ENCODE assay signal across 8 cellular contexts in genomic region chr5:115625579-115626443, GRCh38. TPM values are rescaled to one million over a fixed set of nuclear protein-coding genes. Genes with fewer than 3 reads are reported as not detected.
A peak's percentile ranks its signal among the peaks of the same experiment; 100 is the strongest.
DNase-seq lines count a peak whose midpoint lies in the region; ATAC-seq and TF ChIP-seq lines count a peak whose summit lies in the region.

Gene TMED7 (minus strand): TSS chr5:115626036. CDS start chr5:115625792, 244 bp downstream.

- in situ Hi-C loops in Panc1 (cut with HindIII; ENCODE audit: low pct_unique_long_range_greater_than_20kb, low sequenced_read_pairs): no loop called here

- ATAC-seq in GM21723 (IDR thresholded peaks at IDR 0.05; ENCODE audit: unreplicated experiment) (peak; percentile 91), Panc1 (peak; percentile 99), esophagus mucosa (peak; percentile 100)
- ATAC-seq in activated T-cell treated with anti-CD3 and anti-CD28 coated beads, Interleukin-2, amount 50 U/mL, for 4 hours: peak; percentile 95 to 96

- CTCF ChIA-PET in Panc1 (lab: Charles Lee): no interaction called here

- H3K27ac ChIP-seq in Panc1 (ENCODE audit: low read length): peak within 1 kb of the TSS; percentile 93
- peak within 1 kb of the TSS; percentile 96 for H3K27ac ChIP-seq in muscle layer of colon (ENCODE audit: low read depth, low read length)

- H3K9ac ChIP-seq in muscle layer of colon (ENCODE audit: low read length): peak within 1 kb of the TSS; percentile 87

- H3K4me3 Mint-ChIP-seq in activated T-cell treated with anti-CD3 and anti-CD28 coated beads, Interleukin-2, amount 50 U/mL, for 4 hours: no peak within 1 kb of the TSS

- intact Hi-C loops in Panc1 (cut with micrococcal nuclease; ENCODE audit: unreplicated experiment): no loop called here

- POLR2A ChIA-PET in Panc1 (lab: Charles Lee): no interaction called here

- no TSS peak for BruUV-seq in Panc1 (replicated peaks; lab: Mats Ljungman, UMichigan)

- peaks cover 17% of the 10 kb centered on the region for H3K4me1 ChIP-seq in Panc1 (ENCODE audit: control insufficient read depth, insufficient read depth, low read length)
- H3K4me1 ChIP-seq in muscle layer of colon (ENCODE audit: insufficient read depth, low read length): peaks cover 36% of the 10 kb centered on the region

- no peaks in the 10 kb centered on the region for H3K9me3 Mint-ChIP-seq in activated T-cell treated with anti-CD3 and anti-CD28 coated beads, Interleukin-2, amount 50 U/mL, for 4 hours

- H3K9me3 ChIP-seq in Panc1 (ENCODE audit: control insufficient read depth, insufficient read depth, low read depth, low read length) (no peaks in the 10 kb centered on the region), muscle layer of colon (ENCODE audit: low read length) (no peaks in the 10 kb centered on the region)

- peak; percentile 99 for DNase-seq in DMS53 (lab: John Stamatoyannopoulos, UW)
- DNase-seq in KG1 (lab: John Stamatoyannopoulos, UW): peak; percentile 67
- peak; percentile 86 for DNase-seq in Panc1 (ENCODE audit: low read depth, low spot score)
- DNase-seq in activated T-cell treated with anti-CD3 and anti-CD28 coated beads, Interleukin-2, amount 50 U/mL, for 4 hours: peak; percentile 100
- peak; percentile 100 for DNase-seq in stimulated activated CD8-positive, alpha-beta memory T cell treated with anti-CD3 and anti-CD28 coated beads, Interleukin-7, amount 100 ng/mL, for 24 hours (ENCODE audit: low read depth)

- H3K36me3 Mint-ChIP-seq in activated T-cell treated with anti-CD3 and anti-CD28 coated beads, Interleukin-2, amount 50 U/mL, for 4 hours (ENCODE audit: insufficient read depth): peaks cover 4% of the 10 kb centered on the region

- no peaks in the 10 kb centered on the region for H3K27me3 ChIP-seq in Panc1 (ENCODE audit: control insufficient read depth, insufficient read depth, low read length)
- no peaks in the 10 kb centered on the region for H3K27me3 ChIP-seq in muscle layer of colon (ENCODE audit: control insufficient read depth in 1 of 2, insufficient read depth in 2 of 2, low read length in 2 of 2)

- H3K4me3 ChIP-seq in Panc1 (ENCODE audit: low read depth in 2 of 2, low read length in 2 of 2) (peak within 1 kb of the TSS; percentile 98), muscle layer of colon (ENCODE audit: low read depth in 1 of 2, low read length in 2 of 2) (peak within 1 kb of the TSS; percentile 85 to 91)

- no peaks in the 10 kb centered on the region for H3K27me3 Mint-ChIP-seq in activated T-cell treated with anti-CD3 and anti-CD28 coated beads, Interleukin-2, amount 50 U/mL, for 4 hours (ENCODE audit: low read depth)

- H3K36me3 ChIP-seq in Panc1 (ENCODE audit: control insufficient read depth, insufficient read depth, low read length): peaks cover 15% of the 10 kb centered on the region
- H3K36me3 ChIP-seq in muscle layer of colon (ENCODE audit: insufficient read depth, low read length): no peaks in the 10 kb centered on the region

- H3K4me1 Mint-ChIP-seq in activated T-cell treated with anti-CD3 and anti-CD28 coated beads, Interleukin-2, amount 50 U/mL, for 4 hours (ENCODE audit: low read depth): peaks cover 30% of the 10 kb centered on the region

- TF ChIP-seq CTCF in Panc1 (IDR thresholded peaks at IDR 0.05): no peak

RNA-seq across cellular contexts. Expression of gene TMED7, which starts in this region (rescaled TPM):
- total RNA-seq in Panc1 (2021; ENCODE audit: unreplicated experiment): 113 TPM
- 65.0 TPM for polyA plus RNA-seq in Panc1 (2012; ENCODE audit: insufficient read length)
- 10 to 100 TPM; 59.8 to 66.1 (median 62.6) TPM for total RNA-seq in activated T-cell treated with anti-CD3 and anti-CD28 coated beads, Interleukin-2, amount 50 U/mL, for 4 hours
- total RNA-seq in esophagus mucosa: 47.2 TPM

Comparison
In these comparisons a context has a peak if more than half of its experiments do, and no peak if none do; other contexts are left out.
1. Peak in every context shown above with its lines: DNase-seq, ATAC-seq, H3K4me3 ChIP-seq and H3K27ac ChIP-seq.